In genomic region chr7:151707757-151708156, GRCh38 we compare ENCODE assay signal across 1 cellular context.
TF ChIP-seq lines count a peak whose summit lies in the region.

No MANE protein-coding gene starts in this region.

TF ChIP-seq in K562, 482 proteins besides CTCF, POLR2A, EP300 and RAD21:
- TF ChIP-seq BCOR (IDR thresholded peaks at IDR 0.05) (no peak), ZNF184 (CRISPR knock-in tag; IDR thresholded peaks at IDR 0.05) (no peak), KDM5B (IDR thresholded peaks at IDR 0.05; ENCODE audit: insufficient replicate concordance, low read depth, low read length) (no peak), BRF2 (IDR thresholded peaks at IDR 0.05; ENCODE audit: borderline replicate concordance, insufficient read depth, insufficient read length) (no peak), KLF1 (tag; IDR thresholded peaks at IDR 0.05) (no peak), ZNF395 (CRISPR knock-in tag; IDR thresholded peaks at IDR 0.05) (no peak), MYBL2 (IDR thresholded peaks at IDR 0.05; ENCODE audit: low read depth) (no peak), MYBL2 (CRISPR knock-in tag; IDR thresholded peaks at IDR 0.05; ENCODE audit: borderline replicate concordance) (no peak), ZFP30 (CRISPR knock-in tag; IDR thresholded peaks at IDR 0.05; ENCODE audit: borderline replicate concordance) (no peak), KAT8 (IDR thresholded peaks at IDR 0.05; ENCODE audit: low read depth) (no peak), ZNF165 (CRISPR knock-in tag; IDR thresholded peaks at IDR 0.05; ENCODE audit: borderline replicate concordance) (no peak), ZNF23 (CRISPR knock-in tag; IDR thresholded peaks at IDR 0.05) (no peak), ZNF280A (IDR thresholded peaks at IDR 0.05; ENCODE audit: low read depth, partially characterized antibody) (no peak), POLR2G (IDR thresholded peaks at IDR 0.05; ENCODE audit: low read depth, low read length) (no peak), SRSF7 (optimal IDR thresholded peaks at IDR 0.05; ENCODE audit: low read depth, low read length) (no peak), PHF20 (IDR thresholded peaks at IDR 0.05; ENCODE audit: partially characterized antibody) (no peak), HLTF (IDR thresholded peaks at IDR 0.05) (no peak), ATF7 (IDR thresholded peaks at IDR 0.05) (no peak)
TF ChIP-seq in K562: peak in this region for 0.
